In genomic region chr15:50744601-50745000, GRCh38 we compare ENCODE assay signal across 19 cellular contexts.
"Had no signal": no experiment of that assay in that cellular context is flagged by ENCODE, and none has a peak within 500 bp of the region (broad histone marks: within the 10 kb centered on the region; RNA-seq: fewer than 3 reads in every experiment).

No MANE protein-coding gene starts in this region.

- H3K27me3 ChIP-seq: cardiac muscle cell, esophagus squamous epithelium, gastrocnemius medialis, heart left ventricle, sigmoid colon, stomach, testis, upper lobe of left lung had no signal

- H3K4me3 Mint-ChIP-seq: activated naive CD4-positive, alpha-beta T cell treated with anti-CD3 and anti-CD28 coated beads for 36 hours; activated T-helper 17 cell treated with anti-CD3 and anti-CD28 coated beads, Interleukin-2, amount 50 U/mL, for 72 hours; immature natural killer cell; mesothelial cell of epicardium; nephron progenitor cell had no signal

- H3K4me1 Mint-ChIP-seq: nephron progenitor cell had no signal

- H3K27ac Mint-ChIP-seq: activated naive CD4-positive, alpha-beta T cell treated with anti-CD3 and anti-CD28 coated beads for 36 hours; activated T-helper 17 cell treated with anti-CD3 and anti-CD28 coated beads, Interleukin-2, amount 50 U/mL, for 72 hours; immature natural killer cell; mesothelial cell of epicardium; nephron progenitor cell had no signal

- FAIRE-seq: colon, endometrium had no signal

- H3K4me3 ChIP-seq: cardiac muscle cell, esophagus squamous epithelium, gastrocnemius medialis, heart left ventricle, sigmoid colon, stomach, testis, upper lobe of left lung had no signal

- H3K27ac ChIP-seq: cardiac muscle cell, esophagus squamous epithelium, heart left ventricle, sigmoid colon, stomach, testis, upper lobe of left lung had no signal

- H3K4me1 ChIP-seq: testis had no signal

- H3K9me3 ChIP-seq: esophagus squamous epithelium, gastrocnemius medialis, heart left ventricle, sigmoid colon, stomach, testis, upper lobe of left lung had no signal

- DNase-seq: activated CD4-positive, alpha-beta T cell treated with anti-CD3 and anti-CD28 coated beads, Interleukin-2, amount 50 U/mL, for 4 hours; activated CD4-positive, CD25-positive, alpha-beta regulatory T cell treated with anti-CD3 and anti-CD28 coated beads, Interleukin-2, amount 50 U/mL, for 72 hours; activated naive CD4-positive, alpha-beta T cell treated with anti-CD3 and anti-CD28 coated beads for 36 hours; esophagus squamous epithelium; gastrocnemius medialis; heart left ventricle; immature natural killer cell; nephron progenitor cell; sigmoid colon; stimulated activated CD4-positive, alpha-beta T cell treated with anti-CD3 and anti-CD28 coated beads, Interleukin-1b, Interleukin-23, amount 100 ng/mL, for 48 hours; stomach; T-helper 9 cell; testis; upper lobe of left lung had no signal

- ATAC-seq: activated T-helper 17 cell treated with anti-CD3 and anti-CD28 coated beads, Interleukin-2, amount 50 U/mL, for 72 hours; gastrocnemius medialis; heart left ventricle had no signal

- H3K9me3 Mint-ChIP-seq: activated naive CD4-positive, alpha-beta T cell treated with anti-CD3 and anti-CD28 coated beads for 36 hours; activated T-helper 17 cell treated with anti-CD3 and anti-CD28 coated beads, Interleukin-2, amount 50 U/mL, for 72 hours; immature natural killer cell; mesothelial cell of epicardium; nephron progenitor cell had no signal

- H3K27me3 Mint-ChIP-seq: activated T-helper 17 cell treated with anti-CD3 and anti-CD28 coated beads, Interleukin-2, amount 50 U/mL, for 72 hours had no signal
